7 cellular contexts compared by ENCODE assay signal in genomic region chr10:114767589-114768393, GRCh38. TPM values are rescaled to one million over a fixed set of nuclear protein-coding genes. Genes with fewer than 3 reads are reported as not detected.
A peak's percentile ranks its signal among the peaks of the same experiment; 100 is the strongest.
DNase-seq lines count a peak whose midpoint lies in the region; ATAC-seq and TF ChIP-seq lines count a peak whose summit lies in the region.

No MANE protein-coding gene starts in this region.

- peak overlapping the region; percentile 66 to 79 (median 73) for H3K4me3 ChIP-seq in stomach

- intact Hi-C loops in left colon (cut with DNase I, micrococcal nuclease), result no loop called here
- intact Hi-C loops in stomach (cut with DNase I; ENCODE audit: low total_unique reads), result no loop called here

- H3K4me1 ChIP-seq in stomach, result peaks cover 5 to 23% (median 17%) of the 10 kb centered on the region in 4 donors

- 0 to 3% (median 1%) methylated on average over 16 to 82 of the region's 83 CpGs for WGBS in stomach, 5 donors

- no peaks in the 10 kb centered on the region for H3K9me3 ChIP-seq in stomach

- in situ Hi-C loops in GM13976 (cut with MboI; ENCODE audit: low sequenced_read_pairs, unreplicated experiment), result no loop called here

- peak; percentile 51 for DNase-seq in GM13976 (ENCODE audit: low spot score)
- DNase-seq in NCI-H510A (lab: John Stamatoyannopoulos, UW), result peak; percentile 40
- peak in 5 of 61 donors; percentile 9 to 84 (median 23) for DNase-seq in caudate nucleus (lab: John Stamatoyannopoulos, UW)
- DNase-seq in left colon, result peak; percentile 58 to 74
- peak; percentile 65 for DNase-seq in stomach

- no peaks in the 10 kb centered on the region for H3K36me3 ChIP-seq in stomach

- no peak for TF ChIP-seq EP300 in stomach (IDR thresholded peaks at IDR 0.05)

- H3K27me3 ChIP-seq in stomach, result peaks cover 0 to 31% (median 6%) of the 10 kb centered on the region in 3 donors

- TF ChIP-seq CTCF in GM13976 (IDR thresholded peaks at IDR 0.05; ENCODE audit: borderline replicate concordance, control extremely low read depth, extremely low read depth, insufficient read depth, missing control alignments) (no peak), stomach (IDR thresholded peaks at IDR 0.05) (no peak)

- H3K27ac ChIP-seq in caudate nucleus (ENCODE audit: low read depth, low read length) (peak overlapping the region; percentile 16), stomach (peak overlapping the region; percentile 73 to 83 (median 81))

- TF ChIP-seq POLR2A in stomach (IDR thresholded peaks at IDR 0.05), result no peak

- ATAC-seq in left colon (peak; percentile 79), GM21447 (IDR thresholded peaks at IDR 0.05; ENCODE audit: unreplicated experiment) (no peak), GM18502 (IDR thresholded peaks at IDR 0.05; ENCODE audit: poor library complexity, unreplicated experiment) (no peak)

RNA-seq across cellular contexts. Expression of gene FHIP2A, which starts 53.8 kb away (rescaled TPM):
- total RNA-seq in left colon (10 to 100 TPM; 15.1 to 15.7 TPM), stomach (100 to 1,000 TPM in 1 of 5 donors, 10 to 100 TPM in 3, under 1 TPM in 1; 0.87 to 264 (median 20.4) TPM)
- 1 to 10 TPM; 3.5 to 5.2 (median 4.3) TPM for polyA plus RNA-seq in stomach
